Comparison of ENCODE assay signal across 8 cellular contexts in genomic region chr1:11925196-11925937, GRCh38. TPM values are rescaled to one million over a fixed set of nuclear protein-coding genes. Genes with fewer than 3 reads are reported as not detected.
DNase-seq lines count a peak whose midpoint lies in the region; ATAC-seq, FAIRE-seq and TF ChIP-seq lines count a peak whose summit lies in the region.
"Not testable (repeated sequence)": the region's sequence is repeated elsewhere in the genome, so short reads cannot be mapped to it uniquely, and the experiment has no call there.

No MANE protein-coding gene starts in this region.

- not testable (repeated sequence) for FAIRE-seq in GM12878 (lab: Jason Lieb, UNC)

- peaks cover 11% of the 10 kb centered on the region for H3F3A ChIP-seq in SK-N-SH (replicated peaks; ENCODE audit: insufficient read depth)

- POLR2A ChIA-PET in CD4-positive, alpha-beta memory T cell (lab: Charles Lee; ENCODE audit: partially characterized antibody) = interaction anchor here (1.2 to 2.3 kb wide), 3 partner anchors 9 to 16 kb away, joined by 4 to 84 read pairs (median 4); partner anchors contain the start of gene PLOD1
- POLR2A ChIA-PET in SK-N-SH (lab: Yijun Ruan, JAX) = interaction anchor here (2.2 kb wide), 1 partner anchor 16 kb away, joined by 28 read pairs; no protein-coding TSS in a partner anchor
- POLR2A ChIA-PET in GM12878 (lab: Charles Lee) = interaction anchor here (0.9 to 1.4 kb wide), 4 partner anchors 9 to 17 kb away, joined by 3 to 11 read pairs (median 4); partner anchors contain the start of gene PLOD1

- peak overlapping the region; percentile 98 for H3K4me2 ChIP-seq in SK-N-SH
- peak overlapping the region; percentile 97 for H3K4me2 ChIP-seq in GM12878 (ENCODE audit: control insufficient read depth, insufficient read depth)

- H3K9me3 Mint-ChIP-seq in CD4-positive, alpha-beta memory T cell; stimulated activated naive CD8-positive, alpha-beta T cell treated with anti-CD3 and anti-CD28 coated beads, Interleukin-15, Interleukin-2, amounts not matched to agents 100 ng/mL and 50 ng/mL, for 24 hours: not testable (repeated sequence)

- peaks cover 34% of the 10 kb centered on the region for H4K20me1 ChIP-seq in SK-N-SH (ENCODE audit: insufficient read depth)
- H4K20me1 ChIP-seq in GM12878 (ENCODE audit: control insufficient read depth, insufficient read depth) = not testable (repeated sequence)

- DNase-seq in CD4-positive, alpha-beta memory T cell; SK-N-SH; GM12878 (ENCODE audit: low read depth, low spot score): not testable (repeated sequence)

- not testable (repeated sequence) for TF ChIP-seq RAD21 in SK-N-SH (IDR thresholded peaks at IDR 0.05; ENCODE audit: low read length); GM12878 (IDR thresholded peaks at IDR 0.05; ENCODE audit: insufficient read depth, low read depth, low read length)

- not testable (repeated sequence) for H3K9me2 ChIP-seq in SK-N-SH

- intact Hi-C loops in CD4-positive, alpha-beta memory T cell (cut with micrococcal nuclease); GM12878 (cut with micrococcal nuclease; ENCODE audit: unreplicated experiment): not testable (repeated sequence)

- SMC1A ChIA-PET in GM12878 (lab: Charles Lee; ENCODE audit: uncharacterized antibody, unreplicated experiment) = interaction anchor here (1.1 kb wide), 1 partner anchor 17 kb away, joined by 3 read pairs; no protein-coding TSS in a partner anchor

- H3K79me2 ChIP-seq in SK-N-SH (ENCODE audit: insufficient read depth) = peaks cover 44% of the 10 kb centered on the region
- peaks cover 41% of the 10 kb centered on the region for H3K79me2 ChIP-seq in GM12878 (ENCODE audit: control insufficient read depth, insufficient read depth, low read length)

- CTCF ChIA-PET in CD4-positive, alpha-beta memory T cell (lab: Charles Lee; ENCODE audit: partially characterized antibody) = not testable (repeated sequence)
- CTCF ChIA-PET in SK-N-SH (lab: Yijun Ruan, JAX) = interaction anchor here (1.5 kb wide), 1 partner anchor 18 kb away, joined by 3 read pairs; no protein-coding TSS in a partner anchor
- CTCF ChIA-PET in GM12878 (lab: Yijun Ruan, JAX) = interaction anchor here (0.9 kb wide), 1 partner anchor 42 kb away, joined by 4 read pairs; no protein-coding TSS in a partner anchor

- H3K27ac ChIP-seq in CD4-positive, alpha-beta memory T cell (ENCODE audit: low read depth, low read length); SK-N-SH (ENCODE audit: low read depth in 2 of 2, low read length in 1 of 2); muscle layer of duodenum (ENCODE audit: low read length): not testable (repeated sequence)
- H3K27ac ChIP-seq in GM12878 (ENCODE audit: control insufficient read depth, insufficient read depth) (peak overlapping the region; percentile 7; the same call in 1 of the 2 replicates), gastroesophageal sphincter (peak overlapping the region in 3 of 4 donors; percentile 73 to 82 (median 74))

- H3K9ac ChIP-seq in SK-N-SH (peak overlapping the region; percentile 45), GM12878 (ENCODE audit: control insufficient read depth, insufficient read depth, low read length) (peak overlapping the region; percentile 51; the same call in 1 of the 2 replicates)

- 25% methylated on average over 8 of the region's 54 CpGs for WGBS in SK-N-SH (ENCODE audit: low lambda C conversion rate)
- 5% methylated on average over 17 of the region's 54 CpGs for WGBS in GM12878 (ENCODE audit: insufficient coverage, insufficient replicate concordance, low lambda C conversion rate, missing lambda C conversion rate)
- 0% methylated on average over 1 of the region's 54 CpGs; no CpG with 5 or more reads in 1 of the 2 donors for WGBS in gastroesophageal sphincter (ENCODE audit: low coverage in 1 of 2), 2 donors

- H3K4me1 ChIP-seq in CD4-positive, alpha-beta memory T cell (ENCODE audit: insufficient read depth, low read length) = peaks cover 38% of the 10 kb centered on the region
- H3K4me1 ChIP-seq in SK-N-SH (ENCODE audit: control insufficient read depth in 1 of 2, insufficient read depth in 2 of 2, low read depth in 1 of 2, low read length in 1 of 2) (peaks cover 16 to 27% of the 10 kb centered on the region in 2 experiments; a peak in 3 of 4 replicates), GM12878 (ENCODE audit: control insufficient read depth, insufficient read depth, low read length) (peaks cover 17% of the 10 kb centered on the region), gastroesophageal sphincter (peaks cover 6 to 81% (median 39%) of the 10 kb centered on the region in 3 donors), muscle layer of duodenum (ENCODE audit: control insufficient read depth in 1 of 2, insufficient read depth in 2 of 2, low read length in 2 of 2) (peaks cover 16 to 51% of the 10 kb centered on the region in 2 donors)

- peak overlapping the region; percentile 85 to 94 (median 88) for H3K4me3 Mint-ChIP-seq in CD4-positive, alpha-beta memory T cell
- peak overlapping the region; percentile 91 for H3K4me3 Mint-ChIP-seq in stimulated activated naive CD8-positive, alpha-beta T cell treated with anti-CD3 and anti-CD28 coated beads, Interleukin-15, Interleukin-2, amounts not matched to agents 100 ng/mL and 50 ng/mL, for 24 hours

- not testable (repeated sequence) for TF ChIP-seq CTCF in SK-N-SH (IDR thresholded peaks at IDR 0.05); GM12878 (IDR thresholded peaks at IDR 0.05 in 2 of 3, conservative IDR thresholded peaks at IDR 0.05 in 1 of 3; ENCODE audit: control insufficient read depth in 2 of 3, extremely low read depth in 1 of 3, insufficient read depth in 1 of 3, low read depth in 3 of 3, low read length in 3 of 3); gastroesophageal sphincter (IDR thresholded peaks at IDR 0.05)

- H3K9me3 ChIP-seq in CD4-positive, alpha-beta memory T cell (ENCODE audit: control insufficient read depth in 1 of 2, low read length in 2 of 2); SK-N-SH; GM12878 (replicated peaks; ENCODE audit: control insufficient read depth, insufficient read depth, low read length); gastroesophageal sphincter; muscle layer of duodenum (ENCODE audit: control insufficient read depth in 1 of 2, low read length in 2 of 2): not testable (repeated sequence)

- peak overlapping the region in 3 of 7 donors; percentile 27 to 75 (median 35) for H3K27ac Mint-ChIP-seq in CD4-positive, alpha-beta memory T cell
- not testable (repeated sequence) for H3K27ac Mint-ChIP-seq in stimulated activated naive CD8-positive, alpha-beta T cell treated with anti-CD3 and anti-CD28 coated beads, Interleukin-15, Interleukin-2, amounts not matched to agents 100 ng/mL and 50 ng/mL, for 24 hours

- peak overlapping the region; percentile 4 to 36 for H3K4me3 ChIP-seq in CD4-positive, alpha-beta memory T cell (ENCODE audit: low read length in 2 of 2)
- H3K4me3 ChIP-seq in SK-N-SH (ENCODE audit: low read depth in 2 of 2, low read length in 1 of 2) (peak overlapping the region; percentile 61 to 75), GM12878 (peak overlapping the region; percentile 85), gastroesophageal sphincter (peak overlapping the region; percentile 66 to 83), muscle layer of duodenum (ENCODE audit: low read depth in 1 of 2, low read length in 2 of 2) (peak overlapping the region; percentile 69 to 76)

- H3K36me3 ChIP-seq in CD4-positive, alpha-beta memory T cell (ENCODE audit: insufficient read depth, low read length) = peaks cover 13% of the 10 kb centered on the region
- H3K36me3 ChIP-seq in SK-N-SH (replicated peaks in 1 of 2; ENCODE audit: control insufficient read depth in 1 of 2, insufficient read depth in 2 of 2, low read length in 1 of 2) = peaks cover 3 to 18% of the 10 kb centered on the region in 2 experiments
- H3K36me3 ChIP-seq in GM12878 (ENCODE audit: control insufficient read depth in 2 of 2, insufficient read depth in 2 of 2, low read length in 1 of 2) = peaks cover 7 to 17% of the 10 kb centered on the region in 2 experiments; a peak in 3 of 4 replicates
- H3K36me3 ChIP-seq in gastroesophageal sphincter = peaks cover 0 to 33% of the 10 kb centered on the region in 2 donors
- H3K36me3 ChIP-seq in muscle layer of duodenum (ENCODE audit: control insufficient read depth in 1 of 2, insufficient read depth in 2 of 2, low read length in 2 of 2) = peaks cover 9 to 14% of the 10 kb centered on the region in 2 donors

- TF ChIP-seq POLR2A in GM12878 (IDR thresholded peaks at IDR 0.05; ENCODE audit: low read depth, low read length) = peak; percentile 8; the same call in 1 of the 2 replicates
- not testable (repeated sequence) for TF ChIP-seq POLR2A in gastroesophageal sphincter (IDR thresholded peaks at IDR 0.05)

- not testable (repeated sequence) for TF ChIP-seq EP300 in SK-N-SH (IDR thresholded peaks at IDR 0.05; ENCODE audit: borderline replicate concordance in 1 of 2, low read depth in 1 of 2, low read length in 1 of 2); GM12878 (IDR thresholded peaks at IDR 0.05; ENCODE audit: borderline replicate concordance in 1 of 2, control insufficient read depth in 1 of 2, low read depth in 2 of 2, low read length in 2 of 2); gastroesophageal sphincter (IDR thresholded peaks at IDR 0.05)

- not testable (repeated sequence) for BruUV-seq in GM12878 (replicated peaks; lab: Mats Ljungman, UMichigan)

- H3K27me3 Mint-ChIP-seq in CD4-positive, alpha-beta memory T cell; stimulated activated naive CD8-positive, alpha-beta T cell treated with anti-CD3 and anti-CD28 coated beads, Interleukin-15, Interleukin-2, amounts not matched to agents 100 ng/mL and 50 ng/mL, for 24 hours: not testable (repeated sequence)

- peaks cover 14 to 29% of the 10 kb centered on the region in 2 donors for H3K36me3 Mint-ChIP-seq in CD4-positive, alpha-beta memory T cell
- peaks cover 30% of the 10 kb centered on the region for H3K36me3 Mint-ChIP-seq in stimulated activated naive CD8-positive, alpha-beta T cell treated with anti-CD3 and anti-CD28 coated beads, Interleukin-15, Interleukin-2, amounts not matched to agents 100 ng/mL and 50 ng/mL, for 24 hours (ENCODE audit: low read depth)

- H3K4me1 Mint-ChIP-seq in CD4-positive, alpha-beta memory T cell = peaks cover 25 to 55% (median 36%) of the 10 kb centered on the region in 4 donors
- peaks cover 27% of the 10 kb centered on the region for H3K4me1 Mint-ChIP-seq in stimulated activated naive CD8-positive, alpha-beta T cell treated with anti-CD3 and anti-CD28 coated beads, Interleukin-15, Interleukin-2, amounts not matched to agents 100 ng/mL and 50 ng/mL, for 24 hours (ENCODE audit: low read depth)

- H3K27me3 ChIP-seq in CD4-positive, alpha-beta memory T cell (ENCODE audit: insufficient read depth, low read length); SK-N-SH (ENCODE audit: insufficient read depth); GM12878 (replicated peaks in 1 of 2; ENCODE audit: control insufficient read depth in 2 of 2, insufficient read depth in 2 of 2, low read length in 1 of 2); gastroesophageal sphincter; muscle layer of duodenum (ENCODE audit: low read depth, low read length): not testable (repeated sequence)

- in situ Hi-C loops in GM12878 (cut with MboI) = not testable (repeated sequence)

- not testable (repeated sequence) for H2AFZ ChIP-seq in SK-N-SH (ENCODE audit: low read depth); GM12878 (ENCODE audit: control insufficient read depth, low read depth, low read length)

- ATAC-seq in GM21526 (IDR thresholded peaks at IDR 0.05; ENCODE audit: low FRiP score, unreplicated experiment) (peak; percentile 30), HG03342 (IDR thresholded peaks at IDR 0.05; ENCODE audit: unreplicated experiment) (peak; percentile 10), GM12878 (peak; percentile 58)
- not testable (repeated sequence) for ATAC-seq in gastroesophageal sphincter

- RAD21 ChIA-PET in GM12878 (lab: Charles Lee; ENCODE audit: unreplicated experiment) = not testable (repeated sequence)

RNA-seq across cellular contexts. Expression of gene KIAA2013, which starts 0.9 kb away (rescaled TPM):
- 10 to 100 TPM; 34.5 to 34.6 TPM for total RNA-seq in CD4-positive, alpha-beta memory T cell
- polyA plus RNA-seq in CD4-positive, alpha-beta memory T cell = 10 to 100 TPM; 28.4 to 52.6 TPM
- 66.1 and 67.9 TPM in 2 replicates for polyA plus RNA-seq in SK-N-SH (2012; rRNA removed)
- polyA plus RNA-seq in SK-N-SH (2012; cell fraction: cytosol; rRNA removed) = 33.3 and 49.7 TPM in 2 replicates
- 44.1 and 55.1 TPM in 2 replicates for polyA plus RNA-seq in SK-N-SH (2012; cell fraction: nucleus; rRNA removed)
- 54.8 and 62.9 TPM in 2 replicates for total RNA-seq in GM12878 (2013; cell fraction: nucleolus; rRNA removed)
- 40.4 and 46.5 TPM in 2 replicates for total RNA-seq in GM12878 (2014; rRNA removed)
- 12.8 and 15.3 TPM in 2 replicates for total RNA-seq in GM12878 (2014; rRNA removed; fragmentation: Illumina TruSeq; extraction: Trizol)
- total RNA-seq in GM12878 (2021) = 42.4 and 43.2 TPM in 2 replicates
- 20.6 TPM for polyA plus RNA-seq in GM12878 (2011; ENCODE audit: low read depth)
- polyA plus RNA-seq in GM12878 (2011; rRNA removed) = 22.3 and 36.7 TPM in 2 replicates
- polyA plus RNA-seq in GM12878 (2011; cell fraction: cytosol; rRNA removed) = 70.4 and 99.3 TPM in 2 replicates
- polyA plus RNA-seq in GM12878 (2011; cell fraction: nucleus; rRNA removed) = 56.0 and 67.2 TPM in 2 replicates
- polyA plus RNA-seq in GM12878 (2012) = 35.1 and 41.3 TPM in 2 replicates
- polyA plus RNA-seq in GM12878 (2014; fragmentation: Illumina TruSeq; extraction: Trizol) = 4.3 and 13.1 TPM in 2 replicates
- 1 to 10 TPM; 1.9 to 5.0 TPM for polyA plus RNA-seq in GM12878 (2014; fragmentation: Nextera tagmentation; extraction: Ambion mirVana)
- 44.9 and 46.5 TPM in 2 replicates for polyA plus RNA-seq in GM12878 (2014; rRNA removed)
- 1 to 10 TPM; 5.3 to 6.6 TPM for polyA plus RNA-seq in GM12878 (2016; fragmentation: Nextera tagmentation; extraction: Ambion mirVana)
- 36.1 and 66.9 TPM in 2 replicates for polyA minus RNA-seq in GM12878 (2011; rRNA and poly(A)+ RNA removed)
- 22.1 and 22.5 TPM in 2 replicates for polyA minus RNA-seq in GM12878 (2011; cell fraction: cytosol; rRNA and poly(A)+ RNA removed)
- 12.1 and 21.5 TPM in 2 replicates for polyA minus RNA-seq in GM12878 (2011; cell fraction: nucleus; rRNA and poly(A)+ RNA removed)
- 100 to 1,000 TPM in 1 of 4 donors, 10 to 100 TPM in 3; 70.8 to 128 (median 83.8) TPM for total RNA-seq in gastroesophageal sphincter

RNA-seq across cellular contexts. Expression of gene PLOD1, which starts 9.2 kb away (rescaled TPM):
- 1 to 10 TPM; 2.9 to 3.6 TPM for total RNA-seq in CD4-positive, alpha-beta memory T cell
- 1 to 10 TPM; 2.5 to 2.6 TPM for polyA plus RNA-seq in CD4-positive, alpha-beta memory T cell
- 204 and 257 TPM in 2 replicates for polyA plus RNA-seq in SK-N-SH (2012; rRNA removed)
- polyA plus RNA-seq in SK-N-SH (2012; cell fraction: cytosol; rRNA removed) = 102 and 163 TPM in 2 replicates
- polyA plus RNA-seq in SK-N-SH (2012; cell fraction: nucleus; rRNA removed) = 216 and 265 TPM in 2 replicates
- 85.4 and 93.8 TPM in 2 replicates for total RNA-seq in GM12878 (2013; cell fraction: nucleolus; rRNA removed)
- total RNA-seq in GM12878 (2014; rRNA removed) = 30.8 and 35.9 TPM in 2 replicates
- total RNA-seq in GM12878 (2014; rRNA removed; fragmentation: Illumina TruSeq; extraction: Trizol) = 19.9 and 20.3 TPM in 2 replicates
- total RNA-seq in GM12878 (2021) = 41.2 and 42.6 TPM in 2 replicates
- polyA plus RNA-seq in GM12878 (2011; ENCODE audit: low read depth) = 20.1 TPM
- polyA plus RNA-seq in GM12878 (2011; rRNA removed) = 15.5 and 33.5 TPM in 2 replicates
- 45.6 and 46.0 TPM in 2 replicates for polyA plus RNA-seq in GM12878 (2011; cell fraction: cytosol; rRNA removed)
- polyA plus RNA-seq in GM12878 (2011; cell fraction: nucleus; rRNA removed) = 61.9 and 76.3 TPM in 2 replicates
- polyA plus RNA-seq in GM12878 (2012) = 48.1 and 49.8 TPM in 2 replicates
- 13.8 and 23.9 TPM in 2 replicates for polyA plus RNA-seq in GM12878 (2014; fragmentation: Illumina TruSeq; extraction: Trizol)
- 10 to 100 TPM; 10.6 to 11.5 TPM for polyA plus RNA-seq in GM12878 (2014; fragmentation: Nextera tagmentation; extraction: Ambion mirVana)
- 25.7 and 33.2 TPM in 2 replicates for polyA plus RNA-seq in GM12878 (2014; rRNA removed)
- polyA plus RNA-seq in GM12878 (2016; fragmentation: Nextera tagmentation; extraction: Ambion mirVana) = 10 to 100 TPM; 32.9 to 37.3 TPM
- 34.0 and 56.4 TPM in 2 replicates for polyA minus RNA-seq in GM12878 (2011; rRNA and poly(A)+ RNA removed)
- polyA minus RNA-seq in GM12878 (2011; cell fraction: cytosol; rRNA and poly(A)+ RNA removed) = 24.3 and 30.3 TPM in 2 replicates
- 20.9 and 24.7 TPM in 2 replicates for polyA minus RNA-seq in GM12878 (2011; cell fraction: nucleus; rRNA and poly(A)+ RNA removed)
- total RNA-seq in gastroesophageal sphincter = 100 to 1,000 TPM in 1 of 4 donors, 10 to 100 TPM in 3; 66.5 to 125 (median 70.1) TPM

RNA-seq across cellular contexts. Expression of gene MFN2, which starts 54.9 kb away (rescaled TPM):
- total RNA-seq in CD4-positive, alpha-beta memory T cell = 10 to 100 TPM; 44.0 to 53.7 TPM
- polyA plus RNA-seq in CD4-positive, alpha-beta memory T cell = 10 to 100 TPM; 29.0 to 29.5 TPM
- 43.2 and 46.1 TPM in 2 replicates for polyA plus RNA-seq in SK-N-SH (2012; rRNA removed)
- 31.0 and 37.2 TPM in 2 replicates for polyA plus RNA-seq in SK-N-SH (2012; cell fraction: cytosol; rRNA removed)
- 56.3 and 62.9 TPM in 2 replicates for polyA plus RNA-seq in SK-N-SH (2012; cell fraction: nucleus; rRNA removed)
- 36.8 and 39.8 TPM in 2 replicates for total RNA-seq in GM12878 (2013; cell fraction: nucleolus; rRNA removed)
- total RNA-seq in GM12878 (2014; rRNA removed) = 46.1 and 46.2 TPM in 2 replicates
- 27.5 and 28.7 TPM in 2 replicates for total RNA-seq in GM12878 (2014; rRNA removed; fragmentation: Illumina TruSeq; extraction: Trizol)
- 59.6 and 59.8 TPM in 2 replicates for total RNA-seq in GM12878 (2021)
- polyA plus RNA-seq in GM12878 (2011; ENCODE audit: low read depth) = 20.8 TPM
- 29.8 and 50.0 TPM in 2 replicates for polyA plus RNA-seq in GM12878 (2011; rRNA removed)
- 42.8 and 42.9 TPM in 2 replicates for polyA plus RNA-seq in GM12878 (2011; cell fraction: cytosol; rRNA removed)
- 57.4 and 73.7 TPM in 2 replicates for polyA plus RNA-seq in GM12878 (2011; cell fraction: nucleus; rRNA removed)
- polyA plus RNA-seq in GM12878 (2012) = 28.5 and 35.1 TPM in 2 replicates
- polyA plus RNA-seq in GM12878 (2014; fragmentation: Illumina TruSeq; extraction: Trizol) = 44.0 and 50.1 TPM in 2 replicates
- polyA plus RNA-seq in GM12878 (2014; fragmentation: Nextera tagmentation; extraction: Ambion mirVana) = 1 to 10 TPM; 5.3 to 6.4 TPM
- 41.7 and 43.1 TPM in 2 replicates for polyA plus RNA-seq in GM12878 (2014; rRNA removed)
- polyA plus RNA-seq in GM12878 (2016; fragmentation: Nextera tagmentation; extraction: Ambion mirVana) = 10 to 100 TPM; 59.9 to 64.4 TPM
- polyA minus RNA-seq in GM12878 (2011; rRNA and poly(A)+ RNA removed) = 53.7 and 65.1 TPM in 2 replicates
- polyA minus RNA-seq in GM12878 (2011; cell fraction: cytosol; rRNA and poly(A)+ RNA removed) = 15.1 and 19.0 TPM in 2 replicates
- polyA minus RNA-seq in GM12878 (2011; cell fraction: nucleus; rRNA and poly(A)+ RNA removed) = 16.0 and 23.1 TPM in 2 replicates
- total RNA-seq in gastroesophageal sphincter = 100 to 1,000 TPM; 117 to 236 (median 186) TPM

Comparison
In these comparisons a context has a peak if more than half of its experiments do, and no peak if none do; other contexts are left out.
1. H3K4me3 ChIP-seq: peak in every context shown above with its lines; median percentile 85 in GM12878; 74 in gastroesophageal sphincter; 72 in muscle layer of duodenum; 68 in SK-N-SH; 20 in CD4-positive, alpha-beta memory T cell.
2. RNA of gene PLOD1, which starts 9.2 kb away (total RNA-seq): 66.5 to 125 TPM in gastroesophageal sphincter and 19.9 to 93.8 TPM in GM12878; 2.9 to 3.6 TPM in CD4-positive, alpha-beta memory T cell; every median in the first group is over 4 times any median in the second.